ENCODE assay signal across 16 cellular contexts in genomic region chr1:37152491-37152890, GRCh38.
A peak's percentile ranks its signal among the peaks of the same experiment; 100 is the strongest.
DNase-seq lines count a peak whose midpoint lies in the region; ATAC-seq and TF ChIP-seq lines count a peak whose summit lies in the region.
"Had no signal": no experiment of that assay in that cellular context is flagged by ENCODE, and none has a peak within 500 bp of the region (broad histone marks: within the 10 kb centered on the region; RNA-seq: fewer than 3 reads in every experiment).

No MANE protein-coding gene starts in this region.

- no peaks in the 10 kb centered on the region for H3F3A ChIP-seq in neural progenitor cell (ENCODE audit: low read depth)

- no peaks in the 10 kb centered on the region for H3K27me3 ChIP-seq in right atrium auricular region
- no peaks in the 10 kb centered on the region for H3K27me3 ChIP-seq in neural progenitor cell
- H3K27me3 ChIP-seq: BE2C had no signal

- H3K79me2 ChIP-seq in neural progenitor cell (ENCODE audit: low read depth) = no peaks in the 10 kb centered on the region

- H3K4me1 ChIP-seq in right atrium auricular region (no peaks in the 10 kb centered on the region), neural progenitor cell (no peaks in the 10 kb centered on the region)

- no peak for TF ChIP-seq CTCF in right atrium auricular region (IDR thresholded peaks at IDR 0.05)
- TF ChIP-seq CTCF in neural progenitor cell (IDR thresholded peaks at IDR 0.05) = no peak
- TF ChIP-seq CTCF in type B pancreatic cell (conservative IDR thresholded peaks at IDR 0.05) = no peak
- TF ChIP-seq CTCF in foreskin fibroblast (IDR thresholded peaks at IDR 0.05; ENCODE audit: low read depth, low read length) = no peak

- peak; percentile 46 for ATAC-seq in Right ventricle myocardium inferior

- no peak overlapping the region for H2AFZ ChIP-seq in neural progenitor cell (replicated peaks)

- DNase-seq in Right ventricle myocardium inferior (ENCODE audit: missing footprints) = no peak
- no peak for DNase-seq in cardiac septum (ENCODE audit: low spot score)
- peak; percentile 46 for DNase-seq in right atrium auricular region (ENCODE audit: low spot score)
- no peak for DNase-seq in neural progenitor cell (ENCODE audit: low spot score)
- DNase-seq in type B pancreatic cell (ENCODE audit: extremely low spot score, unreplicated experiment) = peak; percentile 43
- DNase-seq in NCI-H1092 (lab: John Stamatoyannopoulos, UW) = no peak
- DNase-seq in foreskin fibroblast = no peak
- DNase-seq: BE2C; CD4-positive, alpha-beta memory T cell; COR-L47; DMS153; DMS79 treated with DMSO at 0.1 percent for 48 hours; EL; GOT3; H9 had no signal

- intact Hi-C loops in Right ventricle myocardium inferior (cut with DNase I) (no loop called here), cardiac septum (cut with DNase I) (no loop called here)

- H3K36me3 Mint-ChIP-seq in neural progenitor cell (no peaks in the 10 kb centered on the region), type B pancreatic cell (no peaks in the 10 kb centered on the region)
- H3K36me3 Mint-ChIP-seq: CD4-positive, alpha-beta memory T cell had no signal

- H4K20me1 ChIP-seq in neural progenitor cell (ENCODE audit: low read depth) = no peaks in the 10 kb centered on the region

- peaks cover 9% of the 10 kb centered on the region for H3K4me1 Mint-ChIP-seq in neural progenitor cell
- no peaks in the 10 kb centered on the region for H3K4me1 Mint-ChIP-seq in type B pancreatic cell (ENCODE audit: unreplicated experiment)
- H3K4me1 Mint-ChIP-seq: CD4-positive, alpha-beta memory T cell; H9 had no signal

- H3K27ac Mint-ChIP-seq in neural progenitor cell (peak overlapping the region; percentile 26), type B pancreatic cell (no peak overlapping the region)
- H3K27ac Mint-ChIP-seq: H9 had no signal

- H3K4me2 ChIP-seq in neural progenitor cell = no peak overlapping the region

- H3K27ac ChIP-seq in right atrium auricular region = no peak overlapping the region
- no peak overlapping the region for H3K27ac ChIP-seq in neural progenitor cell
- H3K27ac ChIP-seq: C4-2B had no signal

- no peak overlapping the region for H3K4me3 Mint-ChIP-seq in neural progenitor cell
- H3K4me3 Mint-ChIP-seq in type B pancreatic cell = no peak overlapping the region
- H3K4me3 Mint-ChIP-seq: CD4-positive, alpha-beta memory T cell; H9 had no signal

- H3K36me3 ChIP-seq in right atrium auricular region (no peaks in the 10 kb centered on the region), neural progenitor cell (no peaks in the 10 kb centered on the region)
- H3K36me3 ChIP-seq: BE2C had no signal

- H3K4me3 ChIP-seq in right atrium auricular region (no peak overlapping the region), neural progenitor cell (no peak overlapping the region), foreskin fibroblast (ENCODE audit: low read depth in 1 of 2, low read length in 2 of 2) (no peak overlapping the region)

- no peaks in the 10 kb centered on the region for H3K9me3 ChIP-seq in right atrium auricular region
- no peaks in the 10 kb centered on the region for H3K9me3 ChIP-seq in neural progenitor cell (ENCODE audit: low read depth)
- H3K9me3 ChIP-seq: BE2C had no signal

- peaks cover 4% of the 10 kb centered on the region for H3K27me3 Mint-ChIP-seq in neural progenitor cell (ENCODE audit: insufficient read depth, low read depth)
- H3K27me3 Mint-ChIP-seq in type B pancreatic cell = peaks cover 35% of the 10 kb centered on the region

- H3K9me3 Mint-ChIP-seq in neural progenitor cell = no peaks in the 10 kb centered on the region
- no peaks in the 10 kb centered on the region for H3K9me3 Mint-ChIP-seq in type B pancreatic cell

- H3K9ac ChIP-seq in neural progenitor cell = no peak overlapping the region

Comparison
In these comparisons a context has a peak if more than half of its experiments do, and no peak if none do; other contexts are left out.
1. DNase-seq: peak in right atrium auricular region (single experiment) and type B pancreatic cell (single experiment); none in Right ventricle myocardium inferior (single experiment), cardiac septum (single experiment), neural progenitor cell (single experiment), NCI-H1092 (single experiment) and foreskin fibroblast (0 of 2).